1 cellular context compared by ENCODE assay signal in the genomic region with DNA sequence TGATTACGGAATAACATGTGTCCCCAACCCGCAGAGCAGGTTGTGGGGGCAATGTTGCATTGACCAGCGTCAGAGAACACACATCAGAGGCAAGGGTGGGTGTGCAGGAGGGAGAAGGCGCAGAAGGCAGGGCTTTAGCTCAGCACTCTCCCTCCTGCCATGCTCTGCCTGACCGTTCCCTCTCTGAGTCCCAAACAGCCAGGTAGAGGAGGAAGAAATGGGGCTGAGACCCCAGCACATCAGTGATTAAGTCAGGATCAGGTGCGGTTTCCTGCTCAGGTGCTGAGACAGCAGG.
TF ChIP-seq lines count a peak whose summit lies in the region.

No MANE protein-coding gene starts in this region.

TF ChIP-seq in HepG2, 621 proteins besides CTCF, POLR2A, EP300 and RAD21 (continued from another document):
- peak; percentile 4; the same call in 1 of the 2 replicates for TF ChIP-seq ARNT2 (CRISPR knock-in tag; IDR thresholded peaks at IDR 0.05; ENCODE audit: low read depth)
- 0 out of 2 replicates have a peak, but pooled peaks have one; percentile 10 for TF ChIP-seq ZNF430 (CRISPR knock-in tag; IDR thresholded peaks at IDR 0.05)
- TF ChIP-seq ZBTB4 (CRISPR knock-in tag; IDR thresholded peaks at IDR 0.05; ENCODE audit: borderline replicate concordance): no peak
- TF ChIP-seq ZNF891 (CRISPR knock-in tag; IDR thresholded peaks at IDR 0.05): peak; percentile 56; the same call in 1 of the 2 replicates
- no peak for TF ChIP-seq ZBTB40 (IDR thresholded peaks at IDR 0.05)
- no peak for TF ChIP-seq ZBTB40 (CRISPR knock-in tag; IDR thresholded peaks at IDR 0.05)
- 0 out of 2 replicates have a peak, but pooled peaks have one; percentile 9 for TF ChIP-seq TAF1 (CRISPR knock-in tag; IDR thresholded peaks at IDR 0.05)
- no peak for TF ChIP-seq ZNF619 (CRISPR knock-in tag; IDR thresholded peaks at IDR 0.05)
- TF ChIP-seq PRPF4 (IDR thresholded peaks at IDR 0.05; ENCODE audit: low read depth, low read length, poor library complexity, severe bottlenecking): no peak
- TF ChIP-seq NFIC (IDR thresholded peaks at IDR 0.05; ENCODE audit: low read length): no peak
- TF ChIP-seq ZBTB37 (CRISPR knock-in tag; IDR thresholded peaks at IDR 0.05): 0 out of 2 replicates have a peak, but pooled peaks have one; percentile 5
- no peak for TF ChIP-seq MIER3 (CRISPR knock-in tag; IDR thresholded peaks at IDR 0.05; ENCODE audit: borderline replicate concordance)
